17 cellular contexts compared by ENCODE assay signal in genomic region chr20:57664924-57665588, GRCh38. TPM values are rescaled to one million over a fixed set of nuclear protein-coding genes. Genes with fewer than 3 reads are reported as not detected.
DNase-seq lines count a peak whose midpoint lies in the region; ATAC-seq and TF ChIP-seq lines count a peak whose summit lies in the region.
"Had no signal": no experiment of that assay in that cellular context is flagged by ENCODE, and none has a peak within 500 bp of the region (broad histone marks: within the 10 kb centered on the region; RNA-seq: fewer than 3 reads in every experiment).

No MANE protein-coding gene starts in this region.

- peak; percentile 4 for DNase-seq in Right ventricle myocardium inferior (ENCODE audit: missing footprints)
- DNase-seq in right atrium auricular region (ENCODE audit: low spot score) = no peak
- DNase-seq in WTC11 (ENCODE audit: low spot score) = peak; percentile 6
- peak; percentile 81 for DNase-seq in osteoblast (ENCODE audit: insufficient read length, low spot score, missing footprints)
- peak; percentile 37 to 64 for DNase-seq in aorta
- DNase-seq in substantia nigra (lab: John Stamatoyannopoulos, UW) = no peak
- no peak for DNase-seq in retina
- DNase-seq: 8988T, DMS53, NCI-H1436 treated with DMSO at 0.1 percent for 48 hours, NCI-H226, NCI-H526 treated with DMSO at 0.1 percent for 48 hours, RPMI8226 had no signal

- no peaks in the 10 kb centered on the region for H3K36me3 ChIP-seq in right atrium auricular region
- no peaks in the 10 kb centered on the region for H3K36me3 ChIP-seq in osteoblast (ENCODE audit: insufficient read depth, low read length)
- H3K36me3 ChIP-seq in aorta (ENCODE audit: control insufficient read depth in 1 of 2, insufficient read depth in 2 of 2, low read length in 1 of 2) = no peaks in the 10 kb centered on the region

- intact Hi-C loops in Right ventricle myocardium inferior (cut with DNase I) = no loop called here
- intact Hi-C loops in aorta (cut with DNase I) = loop anchor here (5.0 to 10.0 kb wide), 2 partner anchors 42 to 300 kb away; no protein-coding TSS in a partner anchor

- TF ChIP-seq CTCF in right atrium auricular region (IDR thresholded peaks at IDR 0.05) (no peak), WTC11 (IDR thresholded peaks at IDR 0.05) (no peak), osteoblast (IDR thresholded peaks at IDR 0.05; ENCODE audit: extremely low read depth, low read depth, low read length) (no peak)

- H3K27me3 Mint-ChIP-seq in WTC11 (ENCODE audit: low read depth) = no peaks in the 10 kb centered on the region

- H3K4me3 ChIP-seq in right atrium auricular region (no peak overlapping the region), osteoblast (ENCODE audit: insufficient read depth, low read length) (no peak overlapping the region), aorta (ENCODE audit: low read length in 2 of 2) (no peak overlapping the region)

- CTCF ChIA-PET in WTC11 (lab: Charles Lee) = interaction anchor here (0.6 kb wide), 2 partner anchors 10 to 1918 kb away, joined by 3 to 4 read pairs; no protein-coding TSS in a partner anchor

- H3K4me1 Mint-ChIP-seq in WTC11 = peaks cover 45% of the 10 kb centered on the region

- POLR2A ChIA-PET in WTC11 (lab: Charles Lee) = interaction anchor here (0.7 kb wide), 1 partner anchor 252 kb away, joined by 7 read pairs; no protein-coding TSS in a partner anchor

- ATAC-seq in Right ventricle myocardium inferior (no peak), WTC11 (no peak), aorta (ENCODE audit: low FRiP score) (no peak), HG03045 (IDR thresholded peaks at IDR 0.05; ENCODE audit: unreplicated experiment) (no peak)
- ATAC-seq: HCT116 had no signal

- no peak overlapping the region for H2AFZ ChIP-seq in osteoblast (ENCODE audit: low read length)

- no peak overlapping the region for H3K4me2 ChIP-seq in osteoblast (ENCODE audit: insufficient read depth, low read length)

- no peak overlapping the region for H3K4me3 Mint-ChIP-seq in WTC11

- peaks cover 0 to 34% of the 10 kb centered on the region in 2 donors for H3K4me1 ChIP-seq in right atrium auricular region
- H3K4me1 ChIP-seq in osteoblast (ENCODE audit: insufficient read depth, low read length) = no peaks in the 10 kb centered on the region
- no peaks in the 10 kb centered on the region for H3K4me1 ChIP-seq in aorta (ENCODE audit: control insufficient read depth in 1 of 2, insufficient read depth in 2 of 2, low read length in 2 of 2)
- H3K4me1 ChIP-seq: Caco-2 had no signal

- H3K9me3 ChIP-seq in right atrium auricular region (no peaks in the 10 kb centered on the region), osteoblast (ENCODE audit: low read depth, low read length) (no peaks in the 10 kb centered on the region), aorta (ENCODE audit: control insufficient read depth, low read length) (no peaks in the 10 kb centered on the region)
- H3K9me3 ChIP-seq: Caco-2 had no signal

- no peaks in the 10 kb centered on the region for H3K9me3 Mint-ChIP-seq in WTC11

- no peaks in the 10 kb centered on the region; the same call in 1 of the 2 replicates for H3K36me3 Mint-ChIP-seq in WTC11

- WGBS in aorta, 2 donors = 77 to 83% methylated on average over 14 of the region's 14 CpGs

- no peak overlapping the region for H3K27ac Mint-ChIP-seq in WTC11

- peaks cover 11% of the 10 kb centered on the region for H3K79me2 ChIP-seq in osteoblast (ENCODE audit: insufficient read depth, low read length)

- H3K27me3 ChIP-seq in right atrium auricular region (no peaks in the 10 kb centered on the region), osteoblast (ENCODE audit: insufficient read depth, low read length) (no peaks in the 10 kb centered on the region), aorta (ENCODE audit: control insufficient read depth in 1 of 2, insufficient read depth in 2 of 2, low read length in 1 of 2) (no peaks in the 10 kb centered on the region)

- H3K27ac ChIP-seq in right atrium auricular region (no peak overlapping the region), osteoblast (ENCODE audit: low read depth, low read length) (no peak overlapping the region), aorta (ENCODE audit: low read depth in 1 of 2, low read length in 2 of 2) (no peak overlapping the region), substantia nigra (ENCODE audit: low read depth, low read length, poor library complexity, severe bottlenecking) (no peak overlapping the region)

- H4K20me1 ChIP-seq in osteoblast (ENCODE audit: insufficient read depth, low read length) = peaks cover 48% of the 10 kb centered on the region

TF ChIP-seq in WTC11, 78 proteins besides CTCF, POLR2A, EP300 and RAD21 (continues in another document):
- TF ChIP-seq AR (CRISPR knock-in tag; IDR thresholded peaks at IDR 0.05) = no peak
- no peak for TF ChIP-seq HMGXB4 (CRISPR knock-in tag; IDR thresholded peaks at IDR 0.05)
- no peak for TF ChIP-seq TP53 (CRISPR knock-in tag; IDR thresholded peaks at IDR 0.05)
- TF ChIP-seq ERG (CRISPR knock-in tag; IDR thresholded peaks at IDR 0.05) = no peak
- TF ChIP-seq RORB (CRISPR knock-in tag; IDR thresholded peaks at IDR 0.05) = no peak
- TF ChIP-seq USF1 (CRISPR knock-in tag; IDR thresholded peaks at IDR 0.05) = no peak
- no peak for TF ChIP-seq SMAD3 (CRISPR knock-in tag; IDR thresholded peaks at IDR 0.05; ENCODE audit: borderline replicate concordance)
- no peak for TF ChIP-seq PRRX2 (CRISPR knock-in tag; IDR thresholded peaks at IDR 0.05)
- no peak for TF ChIP-seq MYBL2 (CRISPR knock-in tag; IDR thresholded peaks at IDR 0.05)

RNA-seq across cellular contexts. Expression of gene PMEPA1, which starts 44.8 kb away (rescaled TPM):
- total RNA-seq in Right ventricle myocardium inferior = 23.9 TPM
- 10 to 100 TPM; 12.5 to 16.7 TPM for total RNA-seq in right atrium auricular region
- total RNA-seq in WTC11 (2021) = 29.8 to 40.6 TPM (median 31.0 TPM) in 3 replicates
- 20.3 and 23.5 TPM in 2 replicates for total RNA-seq in osteoblast
- total RNA-seq in aorta = 100 to 1,000 TPM; 167 to 188 TPM
- polyA plus RNA-seq in aorta = 10 to 100 TPM; 31.4 to 46.7 TPM

RNA-seq across cellular contexts. Expression of gene ZBP1, which starts 44.8 kb away (rescaled TPM):
- total RNA-seq in Right ventricle myocardium inferior (0.22 TPM), right atrium auricular region (not detected), WTC11 (2021) (not detected in 3 replicates), osteoblast (not detected in 2 replicates), aorta (1 to 10 TPM in 1 of 2 donors, under 1 TPM in 1; 0.88 to 1.6 TPM)
- polyA plus RNA-seq in aorta = under 1 TPM; 0.20 to 0.50 TPM
- total RNA-seq: Caco-2, HT1080 had no signal

Comparison
In these comparisons a context has a peak if more than half of its experiments do, and no peak if none do; other contexts are left out.
1. DNase-seq: peak in Right ventricle myocardium inferior (single experiment), WTC11 (single experiment), osteoblast (single experiment) and aorta (2 of 2); none in right atrium auricular region (single experiment), substantia nigra (0 of 49) and retina (single experiment).